ENCODE assay signal across 19 cellular contexts in the genomic region with DNA sequence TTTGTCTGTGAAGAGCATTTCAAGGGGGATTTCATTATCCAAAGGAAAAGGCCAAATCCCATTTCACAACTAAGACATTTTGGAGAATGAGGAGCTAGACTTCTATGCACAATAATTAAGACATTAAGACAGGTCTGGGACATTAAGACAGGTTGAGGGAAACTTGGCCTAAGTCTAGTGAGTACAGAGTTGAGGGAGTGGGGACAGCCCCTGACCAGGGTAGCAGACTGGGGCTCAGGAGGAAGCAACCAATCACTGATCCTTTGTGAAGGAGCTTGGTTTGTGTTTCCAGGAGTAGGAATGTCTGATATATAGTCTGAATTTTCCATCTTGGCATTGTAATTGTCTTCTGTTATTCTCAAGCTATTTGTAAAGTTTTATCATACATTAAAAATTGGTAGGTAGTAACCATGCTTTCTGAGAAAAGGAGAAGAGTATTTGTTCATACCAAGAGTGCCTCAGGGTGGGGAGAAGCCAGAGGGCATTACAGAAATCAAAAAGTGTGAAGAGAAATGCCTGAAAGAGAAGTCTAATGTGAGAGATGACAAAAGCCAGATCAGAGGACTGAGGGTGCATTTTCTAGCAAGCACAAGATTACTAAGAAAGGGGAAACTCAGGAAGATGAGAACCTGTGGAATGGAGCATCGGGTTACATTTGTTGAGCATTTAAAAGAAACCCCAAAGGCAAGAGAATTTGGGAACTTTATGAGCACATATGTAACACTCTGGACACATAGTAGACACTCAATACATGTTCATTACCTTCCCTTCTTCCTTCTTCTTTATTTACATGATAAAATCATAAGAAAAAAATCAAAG.
DNase-seq lines count a peak whose midpoint lies in the region; ATAC-seq and TF ChIP-seq lines count a peak whose summit lies in the region.
"Had no signal": no experiment of that assay in that cellular context is flagged by ENCODE, and none has a peak within 500 bp of the region (broad histone marks: within the 10 kb centered on the region; RNA-seq: fewer than 3 reads in every experiment).

No MANE protein-coding gene starts in this region.

- H3K4me1 ChIP-seq in IMR-90 (ENCODE audit: control insufficient read depth, insufficient read depth, low read length) (peaks cover 4% of the 10 kb centered on the region; the same call in 1 of the 2 replicates), esophagus muscularis mucosa (peaks cover 28 to 60% (median 47%) of the 10 kb centered on the region in 4 donors), thoracic aorta (ENCODE audit: control insufficient read depth in 1 of 2, low read depth in 2 of 2) (peaks cover 26 to 47% of the 10 kb centered on the region in 2 donors), Karpas-422 (ENCODE audit: low read length) (no peaks in the 10 kb centered on the region)

- H4K20me1 ChIP-seq in IMR-90 (ENCODE audit: insufficient read depth, low read length): no peaks in the 10 kb centered on the region
- H4K20me1 ChIP-seq in Karpas-422 (ENCODE audit: insufficient read depth, low read depth, low read length): no peaks in the 10 kb centered on the region

- no peak for TF ChIP-seq EP300 in esophagus muscularis mucosa (IDR thresholded peaks at IDR 0.05)

- peak overlapping the region; percentile 42; the same call in 1 of the 2 replicates for H2BK20ac ChIP-seq in IMR-90 (ENCODE audit: low read depth, low read length)

- H2AFZ ChIP-seq in IMR-90 (replicated peaks; ENCODE audit: low read length, poor library complexity): no peak overlapping the region
- H2AFZ ChIP-seq in Karpas-422 (ENCODE audit: low read length): no peak overlapping the region
- H2AFZ ChIP-seq: PC-9 had no signal

- no peak overlapping the region for H3K4me3 Mint-ChIP-seq in neural crest cell
- H3K4me3 Mint-ChIP-seq: CD14-positive monocyte had no signal

- in situ Hi-C loops in IMR-90 (cut with MboI; ENCODE audit: low sequenced_read_pairs): no loop called here

- ATAC-seq in IMR-90 (ENCODE audit: low read depth) (no peak), thoracic aorta (ENCODE audit: insufficient number of reproducible peaks, low FRiP score, low read depth) (no peak)
- ATAC-seq: GM12878, Right ventricle myocardium inferior had no signal

- no peaks in the 10 kb centered on the region for H3K27me3 ChIP-seq in IMR-90 (ENCODE audit: control insufficient read depth, insufficient read depth, low read length)
- H3K27me3 ChIP-seq in esophagus muscularis mucosa: no peaks in the 10 kb centered on the region
- H3K27me3 ChIP-seq in thoracic aorta (replicated peaks; ENCODE audit: insufficient read depth): no peaks in the 10 kb centered on the region
- no peaks in the 10 kb centered on the region for H3K27me3 ChIP-seq in Karpas-422 (ENCODE audit: low read length)

- no peak overlapping the region for H3K23ac ChIP-seq in IMR-90 (ENCODE audit: low read depth, low read length)

- H3K27ac ChIP-seq in IMR-90 (ENCODE audit: insufficient read depth, low read length) (no peak overlapping the region), esophagus muscularis mucosa (replicated peaks in 1 of 4) (peak overlapping the region; percentile 66 to 80 (median 76)), thoracic aorta (peak overlapping the region; percentile 31 to 48), Karpas-422 (ENCODE audit: low read length) (no peak overlapping the region)
- H3K27ac ChIP-seq: HL-60, PC-9 had no signal

- H3K18ac ChIP-seq in IMR-90 (ENCODE audit: low read depth, low read length): no peak overlapping the region; the same call in none of the 2 replicates

- TF ChIP-seq CTCF in IMR-90 (conservative IDR thresholded peaks at IDR 0.05; ENCODE audit: low read depth, low read length): no peak
- TF ChIP-seq CTCF in esophagus muscularis mucosa (IDR thresholded peaks at IDR 0.05): no peak
- TF ChIP-seq CTCF in neural crest cell (conservative IDR thresholded peaks at IDR 0.05): no peak
- no peak for TF ChIP-seq CTCF in thoracic aorta (IDR thresholded peaks at IDR 0.05)

- dilution Hi-C loops in IMR-90 (cut with HindIII; ENCODE audit: low sequenced_read_pairs, unreplicated experiment): no loop called here

- H2BK5ac ChIP-seq in IMR-90 (ENCODE audit: low read depth, low read length, poor library complexity, severe bottlenecking): no peak overlapping the region

- H3K27me3 Mint-ChIP-seq in neural crest cell (ENCODE audit: low read depth): no peaks in the 10 kb centered on the region

- CTCF ChIA-PET in IMR-90 (lab: Yijun Ruan, JAX): no interaction called here

- no peak overlapping the region for H4K8ac ChIP-seq in IMR-90 (ENCODE audit: low read depth in 2 of 2, low read length in 2 of 2)

- intact Hi-C loops in IMR-90 (cut with micrococcal nuclease) (loop anchor here (2.0 kb wide), 1 partner anchor 188 kb away; a partner anchor contains a TSS), esophagus muscularis mucosa (cut with DNase I) (loop anchor here (5.0 kb wide), 1 partner anchor 191 kb away; a partner anchor contains a TSS)

- no TSS peak for BruUV-seq in IMR-90 (replicated peaks; lab: Mats Ljungman, UMichigan)

- peak overlapping the region; percentile 58 for H3K27ac Mint-ChIP-seq in neural crest cell (ENCODE audit: unreplicated experiment)
- H3K27ac Mint-ChIP-seq: CD14-positive monocyte had no signal

- no peak overlapping the region for H2BK120ac ChIP-seq in IMR-90 (ENCODE audit: low read depth, low read length)

- no peak overlapping the region for H3K14ac ChIP-seq in IMR-90 (replicated peaks; ENCODE audit: low read depth, low read length)

- no peak overlapping the region for H3K4me2 ChIP-seq in IMR-90 (ENCODE audit: low read depth, low read length)
- H3K4me2 ChIP-seq in Karpas-422 (ENCODE audit: low read depth, low read length, poor library complexity, severe bottlenecking): no peak overlapping the region
- H3K4me2 ChIP-seq: PC-9 had no signal

- H3K9me2 ChIP-seq in Karpas-422 (replicated peaks; ENCODE audit: insufficient read depth, low read length): no peaks in the 10 kb centered on the region

- peaks cover 3% of the 10 kb centered on the region; the same call in 1 of the 2 replicates for H3K9me1 ChIP-seq in IMR-90 (ENCODE audit: insufficient read depth, low read length)

- WGBS in IMR-90 (ENCODE audit: extremely low coverage in 2 of 2, insufficient read length in 1 of 2), 2 experiments: no CpG with 5 or more reads among the region's 1 CpG
- WGBS in esophagus muscularis mucosa: 85% methylated on average over 1 of the region's 1 CpG

- no peak overlapping the region; the same call in 1 of the 2 replicates for H2AK5ac ChIP-seq in IMR-90 (ENCODE audit: low read depth, low read length)

- H3K79me2 ChIP-seq in Karpas-422 (ENCODE audit: low read length): no peaks in the 10 kb centered on the region

- H3K4me3 ChIP-seq in IMR-90 (ENCODE audit: insufficient read depth, low read depth, low read length) (no peak overlapping the region), esophagus muscularis mucosa (no peak overlapping the region), thoracic aorta (no peak overlapping the region), Karpas-422 (ENCODE audit: low read length) (no peak overlapping the region)
- H3K4me3 ChIP-seq: GM12878, PC-9 had no signal

- H3K4ac ChIP-seq in IMR-90 (ENCODE audit: low read depth, low read length): no peak overlapping the region

- no peaks in the 10 kb centered on the region for H3K36me3 Mint-ChIP-seq in neural crest cell (ENCODE audit: low read depth)
- H3K36me3 Mint-ChIP-seq: CD14-positive monocyte had no signal

- H2BK15ac ChIP-seq in IMR-90 (ENCODE audit: low read depth, low read length): 0 out of 3 replicates have a peak overlapping the region, but pooled peaks have one; percentile 21

- TF ChIP-seq RAD21 in IMR-90 (IDR thresholded peaks at IDR 0.05; ENCODE audit: low read length): no peak

- no peak overlapping the region for H2AK9ac ChIP-seq in IMR-90 (replicated peaks; ENCODE audit: low read depth, low read length, poor library complexity)

- no peaks in the 10 kb centered on the region for H3K9me3 Mint-ChIP-seq in neural crest cell

- no peak for TF ChIP-seq POLR2A in IMR-90 (IDR thresholded peaks at IDR 0.05; ENCODE audit: low read depth, low read length)
- no peak for TF ChIP-seq POLR2A in esophagus muscularis mucosa (IDR thresholded peaks at IDR 0.05; ENCODE audit: low read depth)

- H3K79me1 ChIP-seq in IMR-90 (ENCODE audit: low read depth in 1 of 2, low read length in 2 of 2): no peaks in the 10 kb centered on the region

- no peak overlapping the region for H3K9ac ChIP-seq in IMR-90 (ENCODE audit: low read depth, low read length)
- no peak overlapping the region for H3K9ac ChIP-seq in Karpas-422 (ENCODE audit: low read length)

- H3K9me3 ChIP-seq in IMR-90 (ENCODE audit: control insufficient read depth, insufficient read depth, low read length) (no peaks in the 10 kb centered on the region; the same call in 1 of the 2 replicates), esophagus muscularis mucosa (no peaks in the 10 kb centered on the region), thoracic aorta (no peaks in the 10 kb centered on the region), Karpas-422 (ENCODE audit: low read length) (no peaks in the 10 kb centered on the region)

- no peak overlapping the region for H3K56ac ChIP-seq in IMR-90 (ENCODE audit: extremely low read depth, insufficient read depth, low read length)

- no peak overlapping the region for H4K5ac ChIP-seq in IMR-90 (ENCODE audit: low read depth, low read length)

- H4K91ac ChIP-seq in IMR-90 (ENCODE audit: insufficient read depth, low read depth, low read length): no peak overlapping the region

- POLR2A ChIA-PET in IMR-90 (lab: Charles Lee; ENCODE audit: unreplicated experiment): no interaction called here

- H3K4me1 Mint-ChIP-seq in neural crest cell: peaks cover 3% of the 10 kb centered on the region
- H3K4me1 Mint-ChIP-seq: CD14-positive monocyte had no signal

- DNase-seq in IMR-90 (no peak), esophagus muscularis mucosa (ENCODE audit: extremely low spot score) (no peak), neural crest cell (ENCODE audit: low read depth, low spot score) (no peak), thoracic aorta (ENCODE audit: low spot score) (no peak), Karpas-422 (no peak), cerebellar cortex (ENCODE audit: low spot score) (no peak), NAMALWA (ENCODE audit: low spot score) (no peak)
- DNase-seq in stimulated activated CD4-positive, alpha-beta T cell treated with anti-CD3 and anti-CD28 coated beads, Interleukin-2, amount 100 ng/mL, for 24 hours: no peak
- DNase-seq: Calu3, DMS79, KBM-7, NCI-H1105, NCI-H1694 treated with DMSO at 0.1 percent for 48 hours, NCI-H748 treated with DMSO at 0.1 percent for 48 hours, PC-9 had no signal

- H3K36me3 ChIP-seq in IMR-90 (ENCODE audit: control insufficient read depth, insufficient read depth, low read length) (no peaks in the 10 kb centered on the region), esophagus muscularis mucosa (no peaks in the 10 kb centered on the region), thoracic aorta (no peaks in the 10 kb centered on the region), Karpas-422 (ENCODE audit: insufficient read depth, low read length) (no peaks in the 10 kb centered on the region)

TF ChIP-seq in IMR-90, 13 proteins besides CTCF, POLR2A, EP300 and RAD21 (continues in another document):
- TF ChIP-seq MAFK (IDR thresholded peaks at IDR 0.05; ENCODE audit: low read depth, low read length) (no peak), CEBPB (IDR thresholded peaks at IDR 0.05; ENCODE audit: low read depth, low read length) (no peak), BHLHE40 (IDR thresholded peaks at IDR 0.05; ENCODE audit: low read depth, low read length) (no peak)

Comparison
In these comparisons a context has a peak if more than half of its experiments do, and no peak if none do; other contexts are left out.
1. H3K27ac ChIP-seq: peak in esophagus muscularis mucosa (4 of 4) and thoracic aorta (2 of 2); none in IMR-90 (single experiment) and Karpas-422 (single experiment).